ENCODE assay signal across 9 cellular contexts in genomic region chr4:156241896-156242295, GRCh38.
"Had no signal": no experiment of that assay in that cellular context is flagged by ENCODE, and none has a peak within 500 bp of the region (broad histone marks: within the 10 kb centered on the region; RNA-seq: fewer than 3 reads in every experiment).

No MANE protein-coding gene starts in this region.

- H3K9me3 Mint-ChIP-seq: HFFc6 had no signal

- H3K36me3 ChIP-seq: HAP-1 had no signal

- DNase-seq: GM23248, GOT3, H7, HFFc6 had no signal

- H3K27me3 Mint-ChIP-seq: IgD-negative memory B cell had no signal

- ATAC-seq: HCT116, HepG2 had no signal

- H3K9me3 ChIP-seq: HAP-1 had no signal

- H3K4me3 ChIP-seq: GM23248, HAP-1 had no signal

- H3K4me1 ChIP-seq: HAP-1 had no signal

- H3K4me1 Mint-ChIP-seq: IgD-negative memory B cell had no signal

- H3K4me3 Mint-ChIP-seq: HFFc6, IgD-negative memory B cell had no signal

- H3K27ac ChIP-seq: GM23248, HL-60 had no signal

- H2AFZ ChIP-seq: GM23248 had no signal

- H3K9ac ChIP-seq: GM23248 had no signal

- H3K36me3 Mint-ChIP-seq: IgD-negative memory B cell had no signal

- H3K27ac Mint-ChIP-seq: HFFc6, IgD-negative memory B cell had no signal
